9 cellular contexts compared by ENCODE assay signal in the genomic region with DNA sequence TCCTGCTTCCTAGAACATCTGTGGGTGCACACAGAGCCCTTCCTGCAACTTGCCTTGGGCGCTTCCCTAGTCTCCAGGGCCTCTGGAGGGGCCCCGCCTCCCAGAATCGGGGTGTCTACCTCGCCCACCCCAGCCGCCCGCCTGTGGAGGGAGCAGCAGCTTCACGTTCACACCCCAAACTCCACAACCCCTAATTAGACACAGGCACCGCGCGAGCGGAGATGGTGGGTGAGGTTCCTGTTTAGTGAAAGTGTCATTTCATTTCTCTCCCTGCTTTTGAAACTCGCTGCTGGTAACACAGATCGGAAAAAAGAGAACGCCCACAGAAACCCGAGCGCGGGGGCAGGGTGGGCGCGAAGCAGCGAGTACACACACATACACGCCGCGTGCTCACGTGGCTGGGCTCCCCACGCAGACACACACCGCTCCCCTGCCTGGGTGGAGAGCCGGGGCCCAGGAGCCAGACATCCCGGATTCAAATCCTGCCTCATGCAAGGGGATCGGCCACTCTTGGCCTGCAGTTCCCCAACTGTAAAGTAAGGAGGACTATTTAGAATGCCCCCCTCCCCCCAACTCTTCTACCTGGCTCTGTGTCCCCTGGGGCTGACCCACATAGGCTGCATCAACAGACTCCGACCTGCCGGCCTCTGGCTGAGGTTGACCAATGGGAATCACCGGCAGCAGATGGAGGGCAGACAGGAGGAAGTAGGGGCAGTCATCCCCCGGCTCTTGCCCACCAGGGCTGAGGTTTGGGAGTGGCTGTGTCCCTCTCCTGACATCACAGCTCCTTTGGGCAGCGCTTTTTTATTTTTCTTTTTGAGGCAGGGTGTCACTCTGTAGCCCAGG.
DNase-seq lines count a peak whose midpoint lies in the region; ATAC-seq lines count a peak whose summit lies in the region.
"Had no signal": no experiment of that assay in that cellular context is flagged by ENCODE, and none has a peak within 500 bp of the region (broad histone marks: within the 10 kb centered on the region; RNA-seq: fewer than 3 reads in every experiment).

No MANE protein-coding gene starts in this region.

- no peak overlapping the region for H3K4me2 ChIP-seq in mesendoderm (ENCODE audit: low read length)

- H2AK5ac ChIP-seq in mesendoderm (ENCODE audit: low read length): no peak overlapping the region

- H3K18ac ChIP-seq in mesendoderm (ENCODE audit: low read length): no peak overlapping the region

- no peak overlapping the region for H3K4ac ChIP-seq in mesendoderm (ENCODE audit: low read depth, low read length)

- WGBS in mesendoderm (ENCODE audit: extremely low coverage, insufficient coverage, low lambda C conversion rate): no CpG with 5 or more reads among the region's 34 CpGs

- no peak overlapping the region for H2BK120ac ChIP-seq in mesendoderm (ENCODE audit: low read depth, low read length)

- H2BK5ac ChIP-seq in mesendoderm (ENCODE audit: low read length): no peak overlapping the region

- H3K9me3 Mint-ChIP-seq in activated T-cell treated with anti-CD3 and anti-CD28 coated beads, Interleukin-2, amount 50 U/mL, for 72 hours: peaks cover 4 to 16% of the 10 kb centered on the region in 2 donors
- H3K9me3 Mint-ChIP-seq in naive B cell: peaks cover 4 to 27% (median 15%) of the 10 kb centered on the region in 7 donors

- H4K5ac ChIP-seq in mesendoderm (ENCODE audit: low read length): no peak overlapping the region

- H3K4me3 Mint-ChIP-seq in activated T-cell treated with anti-CD3 and anti-CD28 coated beads, Interleukin-2, amount 50 U/mL, for 72 hours: peak overlapping the region; percentile 62 to 75
- peak overlapping the region in 7 of 8 donors; percentile 45 to 84 (median 68) for H3K4me3 Mint-ChIP-seq in naive B cell

- H3K4me3 ChIP-seq in mesendoderm (ENCODE audit: low read length): no peak overlapping the region

- no peak overlapping the region for H3K9ac ChIP-seq in mesendoderm (ENCODE audit: low read length)

- H3K36me3 ChIP-seq in mesendoderm (ENCODE audit: control insufficient read depth, insufficient read depth, low read length): no peaks in the 10 kb centered on the region

- H3K56ac ChIP-seq in mesendoderm (ENCODE audit: low read length): no peak overlapping the region

- H3K4me1 ChIP-seq in mesendoderm (ENCODE audit: control insufficient read depth, low read depth, low read length): no peaks in the 10 kb centered on the region

- no peak overlapping the region for H3K27ac ChIP-seq in mesendoderm (ENCODE audit: low read depth, low read length)

- H3K23ac ChIP-seq in mesendoderm (ENCODE audit: low read length): no peak overlapping the region

- no peak overlapping the region for H3K27ac Mint-ChIP-seq in activated T-cell treated with anti-CD3 and anti-CD28 coated beads, Interleukin-2, amount 50 U/mL, for 72 hours
- peak overlapping the region in 4 of 6 donors; percentile 15 to 86 (median 60) for H3K27ac Mint-ChIP-seq in naive B cell

- H3K4me1 Mint-ChIP-seq in activated T-cell treated with anti-CD3 and anti-CD28 coated beads, Interleukin-2, amount 50 U/mL, for 72 hours (ENCODE audit: low read depth): peaks cover 24% of the 10 kb centered on the region
- peaks cover 11 to 24% (median 19%) of the 10 kb centered on the region in 3 donors for H3K4me1 Mint-ChIP-seq in naive B cell

- no peak overlapping the region for H4K8ac ChIP-seq in mesendoderm (ENCODE audit: low read depth, low read length)

- H3K27me3 ChIP-seq in mesendoderm (ENCODE audit: insufficient read depth, low read length, poor library complexity): no peaks in the 10 kb centered on the region

- no peak overlapping the region for H2BK15ac ChIP-seq in mesendoderm (replicated peaks; ENCODE audit: low read depth)

- peak; percentile 71 to 75 for ATAC-seq in activated T-cell treated with anti-CD3 and anti-CD28 coated beads, Interleukin-2, amount 50 U/mL, for 72 hours (replicated peaks in 1 of 2)
- ATAC-seq in naive B cell (ENCODE audit: low read depth in 2 of 2) (peak; percentile 45), GM21528 (IDR thresholded peaks at IDR 0.05; ENCODE audit: low FRiP score, unreplicated experiment) (no peak), GM21737 (IDR thresholded peaks at IDR 0.05; ENCODE audit: unreplicated experiment) (no peak)
- ATAC-seq in stimulated activated naive CD8-positive, alpha-beta T cell treated with anti-CD3 and anti-CD28 coated beads, Interleukin-15, Interleukin-2, amounts not matched to agents 100 U/mL and 50 U/mL, for 24 hours: peak; percentile 76

- H3K79me2 ChIP-seq in mesendoderm (ENCODE audit: control insufficient read depth, insufficient read depth, low read length): no peaks in the 10 kb centered on the region

- H3K79me1 ChIP-seq in mesendoderm (ENCODE audit: low read length): no peaks in the 10 kb centered on the region

- peak; percentile 29 to 55 for DNase-seq in activated CD4-positive, alpha-beta T cell treated with anti-CD3 and anti-CD28 coated beads for 24 hours (ENCODE audit: low read depth in 2 of 2)
- no peak for DNase-seq in activated CD4-positive, alpha-beta T cell treated with anti-CD3 and anti-CD28 coated beads, Interleukin-2, amount 50 U/mL, for 1 hour
- DNase-seq in activated T-cell treated with anti-CD3 and anti-CD28 coated beads, Interleukin-2, amount 50 U/mL, for 72 hours: peak; percentile 52 to 54
- DNase-seq in naive B cell: no peak
- DNase-seq in stimulated activated naive CD8-positive, alpha-beta T cell treated with anti-CD3 and anti-CD28 coated beads, Interleukin-15, Interleukin-2, amounts not matched to agents 100 U/mL and 50 U/mL, for 24 hours: peak; percentile 69
- no peak for DNase-seq in mesendoderm
- DNase-seq: NCI-H2107 had no signal

- peaks cover 7 to 14% of the 10 kb centered on the region in 2 donors for H3K36me3 Mint-ChIP-seq in activated T-cell treated with anti-CD3 and anti-CD28 coated beads, Interleukin-2, amount 50 U/mL, for 72 hours (ENCODE audit: insufficient read depth in 2 of 2)
- peaks cover 7 to 8% of the 10 kb centered on the region in 2 donors for H3K36me3 Mint-ChIP-seq in naive B cell

- H3K27me3 Mint-ChIP-seq in activated T-cell treated with anti-CD3 and anti-CD28 coated beads, Interleukin-2, amount 50 U/mL, for 72 hours (ENCODE audit: low read depth): peaks cover 5% of the 10 kb centered on the region
- peaks cover 0 to 25% (median 3%) of the 10 kb centered on the region in 3 donors for H3K27me3 Mint-ChIP-seq in naive B cell

Comparison
In these comparisons a context has a peak if more than half of its experiments do, and no peak if none do; other contexts are left out.
1. DNase-seq: peak in activated CD4-positive, alpha-beta T cell treated with anti-CD3 and anti-CD28 coated beads for 24 hours (2 of 2), activated T-cell treated with anti-CD3 and anti-CD28 coated beads, Interleukin-2, amount 50 U/mL, for 72 hours (2 of 2) and stimulated activated naive CD8-positive, alpha-beta T cell treated with anti-CD3 and anti-CD28 coated beads, Interleukin-15, Interleukin-2, amounts not matched to agents 100 U/mL and 50 U/mL, for 24 hours (single experiment); none in activated CD4-positive, alpha-beta T cell treated with anti-CD3 and anti-CD28 coated beads, Interleukin-2, amount 50 U/mL, for 1 hour (single experiment), naive B cell (single experiment) and mesendoderm (single experiment).
2. ATAC-seq: peak in activated T-cell treated with anti-CD3 and anti-CD28 coated beads, Interleukin-2, amount 50 U/mL, for 72 hours (2 of 2), naive B cell (2 of 2) and stimulated activated naive CD8-positive, alpha-beta T cell treated with anti-CD3 and anti-CD28 coated beads, Interleukin-15, Interleukin-2, amounts not matched to agents 100 U/mL and 50 U/mL, for 24 hours (single experiment); none in GM21528 (single experiment) and GM21737 (single experiment).